In genomic region chr16:89373355-89374110, GRCh38 we compare ENCODE assay signal across 14 cellular contexts.
DNase-seq lines count a peak whose midpoint lies in the region; ATAC-seq, FAIRE-seq and TF ChIP-seq lines count a peak whose summit lies in the region.
"Had no signal": no experiment of that assay in that cellular context is flagged by ENCODE, and none has a peak within 500 bp of the region (broad histone marks: within the 10 kb centered on the region; RNA-seq: fewer than 3 reads in every experiment).

No MANE protein-coding gene starts in this region.

- H3K27ac ChIP-seq in BLaER1, result no peak overlapping the region
- H3K27ac ChIP-seq in astrocyte (ENCODE audit: low read depth, low read length), result peak overlapping the region; percentile 81
- H3K27ac ChIP-seq in heart right ventricle, result peak overlapping the region in 5 of 10 donors; percentile 1 to 56 (median 27)

- H3K4me1 Mint-ChIP-seq in astrocyte (ENCODE audit: low read depth, unreplicated experiment) (peaks cover 61% of the 10 kb centered on the region), osteocyte (ENCODE audit: unreplicated experiment) (peaks cover 66% of the 10 kb centered on the region)

- H3K9me3 Mint-ChIP-seq in astrocyte (ENCODE audit: unreplicated experiment) (no peaks in the 10 kb centered on the region), osteocyte (ENCODE audit: unreplicated experiment) (peaks cover 6% of the 10 kb centered on the region)
- H3K9me3 Mint-ChIP-seq: GM23338 had no signal

- H3K27me3 Mint-ChIP-seq in astrocyte (ENCODE audit: low read depth, unreplicated experiment) (no peaks in the 10 kb centered on the region), osteocyte (ENCODE audit: unreplicated experiment) (no peaks in the 10 kb centered on the region)
- H3K27me3 Mint-ChIP-seq: CD4-positive, CD25-positive, alpha-beta regulatory T cell had no signal

- no peak for TF ChIP-seq CTCF in astrocyte (IDR thresholded peaks at IDR 0.05; ENCODE audit: insufficient read depth, low read depth, low read length)
- TF ChIP-seq CTCF in heart right ventricle (IDR thresholded peaks at IDR 0.05), result no peak
- no peak for TF ChIP-seq CTCF in osteocyte (IDR thresholded peaks at IDR 0.05)
- TF ChIP-seq CTCF in lower leg skin (IDR thresholded peaks at IDR 0.05), result no peak

- H3K9ac ChIP-seq in BLaER1, result no peak overlapping the region
- peak overlapping the region; percentile 69 for H3K9ac ChIP-seq in astrocyte (ENCODE audit: low read length)

- intact Hi-C loops in heart right ventricle (cut with DNase I) (no loop called here), lower leg skin (cut with DNase I; ENCODE audit: low total_unique reads) (no loop called here)

- H3K4me3 Mint-ChIP-seq in astrocyte (ENCODE audit: unreplicated experiment) (peak overlapping the region; percentile 50), osteocyte (ENCODE audit: unreplicated experiment) (no peak overlapping the region)
- H3K4me3 Mint-ChIP-seq: GM23338 had no signal

- ATAC-seq in heart right ventricle, result peak; percentile 56 to 80 (median 73)
- ATAC-seq in GM18867 (IDR thresholded peaks at IDR 0.05; ENCODE audit: unreplicated experiment), result no peak
- ATAC-seq in GM18517 (IDR thresholded peaks at IDR 0.05; ENCODE audit: unreplicated experiment), result no peak

- H2AFZ ChIP-seq in astrocyte (ENCODE audit: low read depth, low read length), result no peak overlapping the region
- H2AFZ ChIP-seq: GM23338 had no signal

- H3K36me3 ChIP-seq in BLaER1 (peaks cover 58% of the 10 kb centered on the region), astrocyte (ENCODE audit: insufficient read depth, low read length) (peaks cover 2% of the 10 kb centered on the region), heart right ventricle (peaks cover 0 to 14% (median 0%) of the 10 kb centered on the region in 9 donors)

- H3K27me3 ChIP-seq in BLaER1, result no peaks in the 10 kb centered on the region
- no peaks in the 10 kb centered on the region for H3K27me3 ChIP-seq in astrocyte (ENCODE audit: insufficient read depth, low read length)
- no peaks in the 10 kb centered on the region for H3K27me3 ChIP-seq in heart right ventricle

- no peak for FAIRE-seq in astrocyte (lab: Jason Lieb, UNC)
- FAIRE-seq: GM12891 had no signal

- H3K27ac Mint-ChIP-seq in astrocyte (ENCODE audit: unreplicated experiment) (peak overlapping the region; percentile 86), osteocyte (ENCODE audit: unreplicated experiment) (peak overlapping the region; percentile 75)

- 56 to 69% methylated on average over 32 of the region's 32 CpGs for WGBS in heart right ventricle, 2 donors
- 83 to 85% methylated on average over 32 of the region's 32 CpGs for WGBS in lower leg skin, 2 donors

- H3K36me3 Mint-ChIP-seq in astrocyte (ENCODE audit: low read depth, unreplicated experiment) (peaks cover 20% of the 10 kb centered on the region), osteocyte (ENCODE audit: unreplicated experiment) (peaks cover 3% of the 10 kb centered on the region)

- H3K4me3 ChIP-seq in BLaER1 (no peak overlapping the region), astrocyte (ENCODE audit: insufficient read depth, low read depth, low read length) (no peak overlapping the region), heart right ventricle (no peak overlapping the region), lower leg skin (ENCODE audit: low read depth, poor library complexity, severe bottlenecking) (no peak overlapping the region)
- H3K4me3 ChIP-seq: GM23338 had no signal

- DNase-seq in astrocyte (ENCODE audit: low read depth) (peak; percentile 82), heart right ventricle (peak in 1 of 2 donors; percentile 51), osteocyte (ENCODE audit: extremely low spot score, unreplicated experiment) (no peak), cerebellar cortex (ENCODE audit: low spot score) (no peak), lower leg skin (ENCODE audit: low spot score in 2 of 2) (no peak)
- DNase-seq: activated CD4-positive, alpha-beta T cell treated with anti-CD3 and anti-CD28 coated beads, Interleukin-2, amount 50 U/mL, for 1 hour; CD4-positive, CD25-positive, alpha-beta regulatory T cell; NCI-H2029 treated with DMSO at 0.1 percent for 48 hours; stimulated activated CD4-positive, alpha-beta T cell treated with anti-CD3 and anti-CD28 coated beads, Interleukin-12 subunit alpha, Interleukin-12 subunit beta, amount 100 ng/mL, for 4 hours had no signal

- H3K4me2 ChIP-seq in BLaER1 (peak overlapping the region; percentile 69; the same call in 1 of the 2 replicates), astrocyte (ENCODE audit: low read length) (peak overlapping the region; percentile 63)

- peaks cover 100% of the 10 kb centered on the region for H4K20me1 ChIP-seq in BLaER1
- peaks cover 98% of the 10 kb centered on the region for H4K20me1 ChIP-seq in astrocyte (ENCODE audit: insufficient read depth, low read length)

- H3K9me3 ChIP-seq in BLaER1 (peaks cover 21% of the 10 kb centered on the region), astrocyte (ENCODE audit: insufficient read depth, low read depth, low read length) (no peaks in the 10 kb centered on the region), heart right ventricle (peaks cover 0 to 11% (median 0%) of the 10 kb centered on the region in 11 donors)

- peaks cover 81% of the 10 kb centered on the region for H3K4me1 ChIP-seq in BLaER1
- H3K4me1 ChIP-seq in astrocyte (ENCODE audit: insufficient read depth, low read length), result peaks cover 43% of the 10 kb centered on the region
- H3K4me1 ChIP-seq in heart right ventricle, result peaks cover 20 to 81% (median 64%) of the 10 kb centered on the region in 9 donors

- peaks cover 100% of the 10 kb centered on the region for H3K79me2 ChIP-seq in astrocyte (ENCODE audit: insufficient read depth, low read length)

- no peak for TF ChIP-seq POLR2A in lower leg skin (IDR thresholded peaks at IDR 0.05)

Comparison
In these comparisons a context has a peak if more than half of its experiments do, and no peak if none do; other contexts are left out.
1. ATAC-seq: peak in heart right ventricle (8 of 8); none in GM18867 (single experiment) and GM18517 (single experiment).